1 cellular context compared by ENCODE assay signal in the genomic region with DNA sequence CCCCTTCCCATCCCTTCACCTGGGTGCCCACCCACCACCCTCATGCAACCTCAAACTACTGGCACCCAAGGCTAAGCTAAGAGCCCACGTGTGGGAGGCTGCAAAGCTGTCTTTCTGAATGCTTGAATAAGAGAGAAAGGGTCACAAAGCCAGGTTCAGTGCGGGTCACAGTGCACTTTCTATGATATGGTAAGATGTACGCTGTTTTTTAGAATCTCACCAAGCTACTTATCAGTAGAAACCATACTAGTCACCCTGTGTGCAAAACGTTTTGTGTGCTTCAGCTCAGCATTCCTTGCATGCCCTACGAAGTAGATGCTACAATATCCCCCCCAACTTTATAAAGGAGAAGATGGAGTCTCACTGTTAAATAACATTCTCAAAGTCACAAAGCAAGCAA.
TF ChIP-seq lines count a peak whose summit lies in the region.

No MANE protein-coding gene starts in this region.

TF ChIP-seq in GM23338, 12 proteins besides CTCF, POLR2A, EP300 and RAD21:
- TF ChIP-seq STAT1 (IDR thresholded peaks at IDR 0.05; ENCODE audit: unreplicated experiment) = no peak
- no peak for TF ChIP-seq NANOG (IDR thresholded peaks at IDR 0.05; ENCODE audit: borderline replicate concordance)
- no peak for TF ChIP-seq ZNF114 (CRISPR knock-in tag; IDR thresholded peaks at IDR 0.05)
- TF ChIP-seq, protein P1, sequence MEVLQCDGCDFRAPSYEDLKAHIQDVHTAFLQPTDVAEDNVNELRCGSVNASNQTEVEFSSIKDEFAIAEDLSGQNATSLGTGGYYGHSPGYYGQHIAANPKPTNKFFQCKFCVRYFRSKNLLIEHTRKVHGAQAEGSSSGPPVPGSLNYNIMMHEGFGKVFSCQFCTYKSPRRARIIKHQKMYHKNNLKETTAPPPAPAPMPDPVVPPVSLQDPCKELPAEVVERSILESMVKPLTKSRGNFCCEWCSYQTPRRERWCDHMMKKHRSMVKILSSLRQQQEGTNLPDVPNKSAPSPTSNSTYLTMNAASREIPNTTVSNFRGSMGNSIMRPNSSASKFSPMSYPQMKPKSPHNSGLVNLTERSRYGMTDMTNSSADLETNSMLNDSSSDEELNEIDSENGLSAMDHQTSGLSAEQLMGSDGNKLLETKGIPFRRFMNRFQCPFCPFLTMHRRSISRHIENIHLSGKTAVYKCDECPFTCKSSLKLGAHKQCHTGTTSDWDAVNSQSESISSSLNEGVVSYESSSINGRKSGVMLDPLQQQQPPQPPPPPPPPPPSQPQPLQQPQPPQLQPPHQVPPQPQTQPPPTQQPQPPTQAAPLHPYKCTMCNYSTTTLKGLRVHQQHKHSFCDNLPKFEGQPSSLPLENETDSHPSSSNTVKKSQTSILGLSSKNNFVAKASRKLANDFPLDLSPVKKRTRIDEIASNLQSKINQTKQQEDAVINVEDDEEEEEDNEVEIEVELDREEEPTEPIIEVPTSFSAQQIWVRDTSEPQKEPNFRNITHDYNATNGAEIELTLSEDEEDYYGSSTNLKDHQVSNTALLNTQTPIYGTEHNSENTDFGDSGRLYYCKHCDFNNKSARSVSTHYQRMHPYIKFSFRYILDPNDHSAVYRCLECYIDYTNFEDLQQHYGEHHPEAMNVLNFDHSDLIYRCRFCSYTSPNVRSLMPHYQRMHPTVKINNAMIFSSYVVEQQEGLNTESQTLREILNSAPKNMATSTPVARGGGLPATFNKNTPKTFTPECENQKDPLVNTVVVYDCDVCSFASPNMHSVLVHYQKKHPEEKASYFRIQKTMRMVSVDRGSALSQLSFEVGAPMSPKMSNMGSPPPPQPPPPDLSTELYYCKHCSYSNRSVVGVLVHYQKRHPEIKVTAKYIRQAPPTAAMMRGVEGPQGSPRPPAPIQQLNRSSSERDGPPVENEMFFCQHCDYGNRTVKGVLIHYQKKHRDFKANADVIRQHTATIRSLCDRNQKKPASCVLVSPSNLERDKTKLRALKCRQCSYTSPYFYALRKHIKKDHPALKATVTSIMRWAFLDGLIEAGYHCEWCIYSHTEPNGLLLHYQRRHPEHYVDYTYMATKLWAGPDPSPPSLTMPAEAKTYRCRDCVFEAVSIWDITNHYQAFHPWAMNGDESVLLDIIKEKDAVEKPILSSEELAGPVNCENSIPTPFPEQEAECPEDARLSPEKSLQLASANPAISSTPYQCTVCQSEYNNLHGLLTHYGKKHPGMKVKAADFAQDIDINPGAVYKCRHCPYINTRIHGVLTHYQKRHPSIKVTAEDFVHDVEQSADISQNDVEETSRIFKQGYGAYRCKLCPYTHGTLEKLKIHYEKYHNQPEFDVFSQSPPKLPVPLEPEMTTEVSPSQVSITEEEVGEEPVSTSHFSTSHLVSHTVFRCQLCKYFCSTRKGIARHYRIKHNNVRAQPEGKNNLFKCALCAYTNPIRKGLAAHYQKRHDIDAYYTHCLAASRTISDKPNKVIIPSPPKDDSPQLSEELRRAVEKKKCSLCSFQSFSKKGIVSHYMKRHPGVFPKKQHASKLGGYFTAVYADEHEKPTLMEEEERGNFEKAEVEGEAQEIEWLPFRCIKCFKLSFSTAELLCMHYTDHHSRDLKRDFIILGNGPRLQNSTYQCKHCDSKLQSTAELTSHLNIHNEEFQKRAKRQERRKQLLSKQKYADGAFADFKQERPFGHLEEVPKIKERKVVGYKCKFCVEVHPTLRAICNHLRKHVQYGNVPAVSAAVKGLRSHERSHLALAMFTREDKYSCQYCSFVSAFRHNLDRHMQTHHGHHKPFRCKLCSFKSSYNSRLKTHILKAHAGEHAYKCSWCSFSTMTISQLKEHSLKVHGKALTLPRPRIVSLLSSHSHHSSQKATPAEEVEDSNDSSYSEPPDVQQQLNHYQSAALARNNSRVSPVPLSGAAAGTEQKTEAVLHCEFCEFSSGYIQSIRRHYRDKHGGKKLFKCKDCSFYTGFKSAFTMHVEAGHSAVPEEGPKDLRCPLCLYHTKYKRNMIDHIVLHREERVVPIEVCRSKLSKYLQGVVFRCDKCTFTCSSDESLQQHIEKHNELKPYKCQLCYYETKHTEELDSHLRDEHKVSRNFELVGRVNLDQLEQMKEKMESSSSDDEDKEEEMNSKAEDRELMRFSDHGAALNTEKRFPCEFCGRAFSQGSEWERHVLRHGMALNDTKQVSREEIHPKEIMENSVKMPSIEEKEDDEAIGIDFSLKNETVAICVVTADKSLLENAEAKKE (CRISPR knock-in tag; IDR thresholded peaks at IDR 0.05) = no peak
- TF ChIP-seq, protein P2, sequence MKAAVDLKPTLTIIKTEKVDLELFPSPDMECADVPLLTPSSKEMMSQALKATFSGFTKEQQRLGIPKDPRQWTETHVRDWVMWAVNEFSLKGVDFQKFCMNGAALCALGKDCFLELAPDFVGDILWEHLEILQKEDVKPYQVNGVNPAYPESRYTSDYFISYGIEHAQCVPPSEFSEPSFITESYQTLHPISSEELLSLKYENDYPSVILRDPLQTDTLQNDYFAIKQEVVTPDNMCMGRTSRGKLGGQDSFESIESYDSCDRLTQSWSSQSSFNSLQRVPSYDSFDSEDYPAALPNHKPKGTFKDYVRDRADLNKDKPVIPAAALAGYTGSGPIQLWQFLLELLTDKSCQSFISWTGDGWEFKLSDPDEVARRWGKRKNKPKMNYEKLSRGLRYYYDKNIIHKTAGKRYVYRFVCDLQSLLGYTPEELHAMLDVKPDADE (IDR thresholded peaks at IDR 0.05) = no peak
- TF ChIP-seq EZH2phosphoT487 (IDR thresholded peaks at IDR 0.05; ENCODE audit: unreplicated experiment) = no peak
- no peak for TF ChIP-seq EZH2 (IDR thresholded peaks at IDR 0.05; ENCODE audit: low read depth, unreplicated experiment)
- no peak for TF ChIP-seq JUNB (IDR thresholded peaks at IDR 0.05; ENCODE audit: unreplicated experiment)
- TF ChIP-seq CREB1 (CRISPR knock-in tag; IDR thresholded peaks at IDR 0.05; ENCODE audit: low read depth) = no peak
- TF ChIP-seq POLR2AphosphoS5 (IDR thresholded peaks at IDR 0.05; ENCODE audit: low read depth) = no peak
- TF ChIP-seq, protein P3, sequence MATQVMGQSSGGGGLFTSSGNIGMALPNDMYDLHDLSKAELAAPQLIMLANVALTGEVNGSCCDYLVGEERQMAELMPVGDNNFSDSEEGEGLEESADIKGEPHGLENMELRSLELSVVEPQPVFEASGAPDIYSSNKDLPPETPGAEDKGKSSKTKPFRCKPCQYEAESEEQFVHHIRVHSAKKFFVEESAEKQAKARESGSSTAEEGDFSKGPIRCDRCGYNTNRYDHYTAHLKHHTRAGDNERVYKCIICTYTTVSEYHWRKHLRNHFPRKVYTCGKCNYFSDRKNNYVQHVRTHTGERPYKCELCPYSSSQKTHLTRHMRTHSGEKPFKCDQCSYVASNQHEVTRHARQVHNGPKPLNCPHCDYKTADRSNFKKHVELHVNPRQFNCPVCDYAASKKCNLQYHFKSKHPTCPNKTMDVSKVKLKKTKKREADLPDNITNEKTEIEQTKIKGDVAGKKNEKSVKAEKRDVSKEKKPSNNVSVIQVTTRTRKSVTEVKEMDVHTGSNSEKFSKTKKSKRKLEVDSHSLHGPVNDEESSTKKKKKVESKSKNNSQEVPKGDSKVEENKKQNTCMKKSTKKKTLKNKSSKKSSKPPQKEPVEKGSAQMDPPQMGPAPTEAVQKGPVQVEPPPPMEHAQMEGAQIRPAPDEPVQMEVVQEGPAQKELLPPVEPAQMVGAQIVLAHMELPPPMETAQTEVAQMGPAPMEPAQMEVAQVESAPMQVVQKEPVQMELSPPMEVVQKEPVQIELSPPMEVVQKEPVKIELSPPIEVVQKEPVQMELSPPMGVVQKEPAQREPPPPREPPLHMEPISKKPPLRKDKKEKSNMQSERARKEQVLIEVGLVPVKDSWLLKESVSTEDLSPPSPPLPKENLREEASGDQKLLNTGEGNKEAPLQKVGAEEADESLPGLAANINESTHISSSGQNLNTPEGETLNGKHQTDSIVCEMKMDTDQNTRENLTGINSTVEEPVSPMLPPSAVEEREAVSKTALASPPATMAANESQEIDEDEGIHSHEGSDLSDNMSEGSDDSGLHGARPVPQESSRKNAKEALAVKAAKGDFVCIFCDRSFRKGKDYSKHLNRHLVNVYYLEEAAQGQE (IDR thresholded peaks at IDR 0.05; ENCODE audit: unreplicated experiment) = no peak
- TF ChIP-seq ZNF331 (CRISPR knock-in tag; IDR thresholded peaks at IDR 0.05; ENCODE audit: low read depth) = no peak
